14 cellular contexts compared by ENCODE assay signal in the genomic region with DNA sequence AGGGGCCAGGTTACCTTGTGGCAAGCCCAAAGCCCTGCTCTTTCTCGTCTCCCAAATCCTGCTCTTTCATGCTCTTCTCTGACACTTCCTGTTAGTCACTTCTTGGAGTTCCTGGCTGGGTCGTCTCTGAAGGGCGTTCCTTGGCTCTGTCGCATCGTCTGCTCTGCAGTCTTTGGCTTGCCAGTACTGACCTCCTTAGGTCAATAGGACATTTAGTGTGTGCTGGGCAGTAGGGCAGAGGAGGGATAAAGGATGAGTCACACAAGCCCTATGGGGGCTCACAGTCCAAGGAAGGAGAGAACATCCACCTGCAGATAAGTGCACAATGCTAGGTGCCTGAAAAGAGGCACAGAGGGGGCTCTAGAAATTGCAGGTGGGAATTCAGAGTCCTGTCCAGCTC.
DNase-seq lines count a peak whose midpoint lies in the region; ATAC-seq, FAIRE-seq and TF ChIP-seq lines count a peak whose summit lies in the region.
"Had no signal": no experiment of that assay in that cellular context is flagged by ENCODE, and none has a peak within 500 bp of the region (broad histone marks: within the 10 kb centered on the region; RNA-seq: fewer than 3 reads in every experiment).

No MANE protein-coding gene starts in this region.

- H3K36me3 ChIP-seq in endodermal cell (ENCODE audit: control insufficient read depth, insufficient read depth, low read length), result no peaks in the 10 kb centered on the region
- H3K36me3 ChIP-seq in upper lobe of right lung, result no peaks in the 10 kb centered on the region

- H3K4me3 ChIP-seq in endodermal cell (ENCODE audit: low read length) (no peak overlapping the region), upper lobe of right lung (no peak overlapping the region)
- H3K4me3 ChIP-seq: SK-N-MC had no signal

- no peak overlapping the region for H3K27ac Mint-ChIP-seq in endodermal cell
- H3K27ac Mint-ChIP-seq: activated naive CD8-positive, alpha-beta T cell; CD4-positive, alpha-beta memory T cell had no signal

- H3K27me3 Mint-ChIP-seq in endodermal cell (ENCODE audit: insufficient read depth), result peaks cover 49% of the 10 kb centered on the region

- DNase-seq in HTR-8/SVneo (ENCODE audit: insufficient read length, low spot score) (peak; percentile 38), endodermal cell (peak; percentile 45), left colon (peak; percentile 22 to 54), upper lobe of right lung (no peak), T-helper 2 cell (no peak), D341Med (ENCODE audit: low spot score) (no peak)
- DNase-seq: CD4-positive, alpha-beta memory T cell; KBM-7; naive thymus-derived CD4-positive, alpha-beta T cell; NCI-H2081 had no signal

- H3K4me1 ChIP-seq in endodermal cell (ENCODE audit: control insufficient read depth, insufficient read depth, low read length), result no peaks in the 10 kb centered on the region
- H3K4me1 ChIP-seq in upper lobe of right lung, result peaks cover 18% of the 10 kb centered on the region

- no peak overlapping the region for H3K9ac ChIP-seq in endodermal cell (ENCODE audit: extremely low read depth, low read length, poor library complexity, severe bottlenecking)

- 80% methylated on average over 3 to 5 of the region's 5 CpGs for WGBS in endodermal cell (ENCODE audit: insufficient coverage in 1 of 2, insufficient read length in 1 of 2), 2 experiments

- peak; percentile 59 for ATAC-seq in left colon
- ATAC-seq in upper lobe of right lung, result peak; percentile 12
- ATAC-seq in HG03565 (IDR thresholded peaks at IDR 0.05; ENCODE audit: unreplicated experiment), result no peak
- ATAC-seq in HG03378 (IDR thresholded peaks at IDR 0.05; ENCODE audit: unreplicated experiment), result no peak
- ATAC-seq: naive thymus-derived CD4-positive, alpha-beta T cell had no signal

- H3K4me3 Mint-ChIP-seq in endodermal cell, result no peak overlapping the region
- H3K4me3 Mint-ChIP-seq: activated naive CD8-positive, alpha-beta T cell; CD4-positive, alpha-beta memory T cell had no signal

- H3K4me1 Mint-ChIP-seq in endodermal cell, result peaks cover 8% of the 10 kb centered on the region

- no peaks in the 10 kb centered on the region for H3K27me3 ChIP-seq in endodermal cell (ENCODE audit: control insufficient read depth, insufficient read depth, low read length, poor library complexity, severe bottlenecking)
- no peaks in the 10 kb centered on the region for H3K27me3 ChIP-seq in upper lobe of right lung

- H3K9me3 Mint-ChIP-seq in endodermal cell, result no peaks in the 10 kb centered on the region
- H3K9me3 Mint-ChIP-seq: CD4-positive, alpha-beta memory T cell had no signal

- FAIRE-seq in HTR-8/SVneo (lab: Jason Lieb, UNC), result no peak

- TF ChIP-seq CTCF in endodermal cell (conservative IDR thresholded peaks at IDR 0.05), result no peak
- TF ChIP-seq CTCF in upper lobe of right lung (IDR thresholded peaks at IDR 0.05), result no peak

- no peaks in the 10 kb centered on the region for H3K9me3 ChIP-seq in endodermal cell (ENCODE audit: control insufficient read depth, low read length)
- no peaks in the 10 kb centered on the region for H3K9me3 ChIP-seq in upper lobe of right lung

- intact Hi-C loops in left colon (cut with DNase I, micrococcal nuclease), result no loop called here
- intact Hi-C loops in upper lobe of right lung (cut with DNase I), result no loop called here

- H3K27ac ChIP-seq in endodermal cell (ENCODE audit: low read depth, low read length) (no peak overlapping the region), upper lobe of right lung (no peak overlapping the region)
- H3K27ac ChIP-seq: SK-N-MC had no signal

- no peaks in the 10 kb centered on the region for H3K36me3 Mint-ChIP-seq in endodermal cell (ENCODE audit: low read depth)
- H3K36me3 Mint-ChIP-seq: activated naive CD8-positive, alpha-beta T cell; CD4-positive, alpha-beta memory T cell; naive thymus-derived CD4-positive, alpha-beta T cell had no signal

Comparison
In these comparisons a context has a peak if more than half of its experiments do, and no peak if none do; other contexts are left out.
1. DNase-seq: peak in HTR-8/SVneo (single experiment), endodermal cell (single experiment) and left colon (2 of 2); none in upper lobe of right lung (single experiment), T-helper 2 cell (0 of 5) and D341Med (single experiment).
2. ATAC-seq: peak in left colon (single experiment) and upper lobe of right lung (single experiment); none in HG03565 (single experiment) and HG03378 (single experiment).